Comparison of ENCODE assay signal across 1 cellular context in genomic region chr6:4008324-4009047, GRCh38.
TF ChIP-seq lines count a peak whose summit lies in the region.

No MANE protein-coding gene starts in this region.

TF ChIP-seq in HepG2, 621 proteins besides CTCF, POLR2A, EP300 and RAD21 (continued from another document):
- TF ChIP-seq RERE (CRISPR knock-in tag; IDR thresholded peaks at IDR 0.05; ENCODE audit: low read depth) (no peak), AKAP8 (CRISPR knock-in tag; IDR thresholded peaks at IDR 0.05) (no peak), FOSL2 (CRISPR knock-in tag; IDR thresholded peaks at IDR 0.05) (no peak), TEAD2 (CRISPR knock-in tag; IDR thresholded peaks at IDR 0.05) (no peak), ATAD3A (CRISPR knock-in tag; IDR thresholded peaks at IDR 0.05) (no peak), JARID2 (CRISPR knock-in tag; IDR thresholded peaks at IDR 0.05; ENCODE audit: insufficient replicate concordance) (no peak), GTF3A (CRISPR knock-in tag; conservative IDR thresholded peaks at IDR 0.05) (no peak), DR1 (CRISPR knock-in tag; IDR thresholded peaks at IDR 0.05) (no peak), ZNF24 (IDR thresholded peaks at IDR 0.05) (peak; percentile 35; the same call in 1 of the 2 replicates), SIN3B (IDR thresholded peaks at IDR 0.05; ENCODE audit: low read length) (no peak), KLF13 (CRISPR knock-in tag; IDR thresholded peaks at IDR 0.05) (no peak), ELF4 (CRISPR knock-in tag; IDR thresholded peaks at IDR 0.05; ENCODE audit: borderline replicate concordance) (no peak), SKI (IDR thresholded peaks at IDR 0.05; ENCODE audit: partially characterized antibody) (peak; percentile 88), TFE3 (CRISPR knock-in tag; IDR thresholded peaks at IDR 0.05) (no peak), MLXIP (CRISPR knock-in tag; IDR thresholded peaks at IDR 0.05; ENCODE audit: borderline replicate concordance) (no peak), CEBPB (IDR thresholded peaks at IDR 0.05; ENCODE audit: borderline replicate concordance, low read depth, low read length) (peak; percentile 96), MIXL1 (CRISPR knock-in tag; IDR thresholded peaks at IDR 0.05) (no peak), ZNF280D (CRISPR knock-in tag; IDR thresholded peaks at IDR 0.05) (no peak), ZFP90 (CRISPR knock-in tag; IDR thresholded peaks at IDR 0.05; ENCODE audit: borderline replicate concordance) (no peak), POGK (CRISPR knock-in tag; conservative IDR thresholded peaks at IDR 0.05) (no peak), STAG1 (CRISPR knock-in tag; IDR thresholded peaks at IDR 0.05) (peak; percentile 79), GFI1 (CRISPR knock-in tag; IDR thresholded peaks at IDR 0.05; ENCODE audit: borderline replicate concordance) (no peak), SMYD3 (CRISPR knock-in tag; IDR thresholded peaks at IDR 0.05) (peak; percentile 70; the same call in 1 of the 2 replicates), THRA (CRISPR knock-in tag; IDR thresholded peaks at IDR 0.05; ENCODE audit: borderline replicate concordance) (0 out of 2 replicates have a peak, but pooled peaks have one; percentile 30), ZBTB21 (CRISPR knock-in tag; IDR thresholded peaks at IDR 0.05) (peak; percentile 70; the same call in 1 of the 2 replicates), ZNF670 (CRISPR knock-in tag; IDR thresholded peaks at IDR 0.05; ENCODE audit: borderline replicate concordance) (no peak), ZFP91 (CRISPR knock-in tag; IDR thresholded peaks at IDR 0.05; ENCODE audit: borderline replicate concordance) (no peak), EEA1 (CRISPR knock-in tag; IDR thresholded peaks at IDR 0.05; ENCODE audit: borderline replicate concordance) (no peak)
- TF ChIP-seq, protein P1, sequence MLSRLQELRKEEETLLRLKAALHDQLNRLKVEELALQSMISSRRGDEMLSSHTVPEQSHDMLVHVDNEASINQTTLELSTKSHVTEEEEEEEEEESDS (CRISPR knock-in tag; IDR thresholded peaks at IDR 0.05; ENCODE audit: borderline replicate concordance): no peak
- TF ChIP-seq, protein P2, sequence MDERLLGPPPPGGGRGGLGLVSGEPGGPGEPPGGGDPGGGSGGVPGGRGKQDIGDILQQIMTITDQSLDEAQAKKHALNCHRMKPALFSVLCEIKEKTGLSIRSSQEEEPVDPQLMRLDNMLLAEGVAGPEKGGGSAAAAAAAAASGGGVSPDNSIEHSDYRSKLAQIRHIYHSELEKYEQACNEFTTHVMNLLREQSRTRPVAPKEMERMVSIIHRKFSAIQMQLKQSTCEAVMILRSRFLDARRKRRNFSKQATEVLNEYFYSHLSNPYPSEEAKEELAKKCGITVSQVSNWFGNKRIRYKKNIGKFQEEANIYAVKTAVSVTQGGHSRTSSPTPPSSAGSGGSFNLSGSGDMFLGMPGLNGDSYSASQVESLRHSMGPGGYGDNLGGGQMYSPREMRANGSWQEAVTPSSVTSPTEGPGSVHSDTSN (CRISPR knock-in tag; IDR thresholded peaks at IDR 0.05): no peak
TF ChIP-seq in HepG2: peak in this region for 22.
